Comparison of ENCODE assay signal across 10 cellular contexts in genomic region chr6:15439410-15440022, GRCh38.
DNase-seq lines count a peak whose midpoint lies in the region; ATAC-seq, FAIRE-seq and TF ChIP-seq lines count a peak whose summit lies in the region.
"Had no signal": no experiment of that assay in that cellular context is flagged by ENCODE, and none has a peak within 500 bp of the region (broad histone marks: within the 10 kb centered on the region; RNA-seq: fewer than 3 reads in every experiment).

No MANE protein-coding gene starts in this region.

- no peaks in the 10 kb centered on the region for H3K9me3 Mint-ChIP-seq in activated T-cell treated with anti-CD3 and anti-CD28 coated beads, Interleukin-2, amount 50 U/mL, for 72 hours

- peak overlapping the region; percentile 4; the same call in 1 of the 2 replicates for H3K4me2 ChIP-seq in K562 (ENCODE audit: insufficient read depth, low read length)

- WGBS in K562 (ENCODE audit: insufficient coverage, low coverage, missing lambda C conversion rate) = 33% methylated on average over 3 of the region's 3 CpGs
- 62 to 72% (median 63%) methylated on average over 3 of the region's 3 CpGs for WGBS in psoas muscle, 3 donors

- no peaks in the 10 kb centered on the region for H3K27me3 Mint-ChIP-seq in activated T-cell treated with anti-CD3 and anti-CD28 coated beads, Interleukin-2, amount 50 U/mL, for 72 hours (ENCODE audit: low read depth)

- H3K36me3 Mint-ChIP-seq in activated T-cell treated with anti-CD3 and anti-CD28 coated beads, Interleukin-2, amount 50 U/mL, for 72 hours (ENCODE audit: insufficient read depth in 2 of 2) = peaks cover 0 to 10% of the 10 kb centered on the region in 2 donors

- H3K4me1 ChIP-seq in K562 (replicated peaks in 1 of 2; ENCODE audit: control insufficient read depth in 2 of 2, insufficient read depth in 2 of 2, low read length in 2 of 2) (peaks cover 9 to 26% of the 10 kb centered on the region in 2 experiments), psoas muscle (peaks cover 67% of the 10 kb centered on the region)

- peaks cover 92% of the 10 kb centered on the region for H3K79me2 ChIP-seq in K562 (ENCODE audit: control insufficient read depth, insufficient read depth, low read length)

- ATAC-seq in activated T-cell treated with anti-CD3 and anti-CD28 coated beads, Interleukin-2, amount 50 U/mL, for 72 hours (replicated peaks in 1 of 2) = peak; percentile 38 to 44
- no peak for ATAC-seq in K562
- no peak for ATAC-seq in psoas muscle

- TF ChIP-seq POLR2A in K562 (conservative IDR thresholded peaks at IDR 0.05) = no peak

- H3K27me3 ChIP-seq in K562 (ENCODE audit: control insufficient read depth in 2 of 2, insufficient read depth in 2 of 2, low read length in 2 of 2) = no peaks in the 10 kb centered on the region
- H3K27me3 ChIP-seq in psoas muscle (ENCODE audit: insufficient read depth in 3 of 3, low read length in 2 of 3) = no peaks in the 10 kb centered on the region
- H3K27me3 ChIP-seq: BE2C had no signal

- H4K20me1 ChIP-seq in K562 (replicated peaks; ENCODE audit: control insufficient read depth, insufficient read depth, low read length) = peaks cover 46% of the 10 kb centered on the region

- H3K9ac ChIP-seq in K562 (ENCODE audit: insufficient read depth in 1 of 2, low read depth in 2 of 2, low read length in 2 of 2) = no peak overlapping the region

- no peak overlapping the region for H2AFZ ChIP-seq in K562 (ENCODE audit: low read depth, low read length)

- TF ChIP-seq RAD21 in K562 (CRISPR knock-in tag; conservative IDR thresholded peaks at IDR 0.05 in 1 of 2, IDR thresholded peaks at IDR 0.05 in 1 of 2) = no peak

- H3K9me3 ChIP-seq in K562 (replicated peaks; ENCODE audit: control insufficient read depth, insufficient read depth, low read depth, low read length) = no peaks in the 10 kb centered on the region
- H3K9me3 ChIP-seq in psoas muscle = peaks cover 11% of the 10 kb centered on the region
- H3K9me3 ChIP-seq: BE2C had no signal

- no peak for TF ChIP-seq EP300 in K562 (IDR thresholded peaks at IDR 0.05; ENCODE audit: low read length)

- H3K4me3 ChIP-seq in K562 (no peak overlapping the region), psoas muscle (no peak overlapping the region)

- no peak for DNase-seq in activated T-cell treated with anti-CD3 and anti-CD28 coated beads, Interleukin-2, amount 50 U/mL, for 72 hours
- no peak for DNase-seq in activated T-cell treated with anti-CD3 and anti-CD28 coated beads, Interleukin-2, amount 50 U/mL, for 48 hours
- DNase-seq in NCI-H82 (lab: John Stamatoyannopoulos, UW) (peak; percentile 89), K562 (ENCODE audit: extremely low read depth in 1 of 4, low spot score in 3 of 4) (no peak), psoas muscle (no peak), frontal cortex (ENCODE audit: low spot score in 2 of 2) (no peak), GM20000 (ENCODE audit: low spot score) (no peak), DMS153 (lab: John Stamatoyannopoulos, UW) (no peak)
- DNase-seq: BE2C had no signal

- intact Hi-C loops in K562 (cut with micrococcal nuclease) (loop anchor here (2.0 to 10.0 kb wide), 2 partner anchors 115 to 185 kb away; no protein-coding TSS in a partner anchor), psoas muscle (cut with DNase I) (loop anchor here (5.0 to 10.0 kb wide), 4 partner anchors 37 to 187 kb away; no protein-coding TSS in a partner anchor)

- CTCF ChIA-PET in K562 (lab: Yijun Ruan, JAX; ENCODE audit: low intra/inter-chr PET ratio) = no interaction called here

- no TSS peak for BruUV-seq in K562 (replicated peaks; lab: Mats Ljungman, UMichigan)

- H3K4me3 Mint-ChIP-seq in activated T-cell treated with anti-CD3 and anti-CD28 coated beads, Interleukin-2, amount 50 U/mL, for 72 hours = peak overlapping the region in 1 of 2 donors; percentile 46

- in situ Hi-C loops in K562 (cut with MboI) = no loop called here

- POLR2A ChIA-PET in K562 (lab: Yijun Ruan, JAX) = interaction anchor here (0.6 to 1.3 kb wide), 4 partner anchors 112 to 1413 kb away, joined by 3 to 4 read pairs (median 3); no protein-coding TSS in a partner anchor

- H3K27ac Mint-ChIP-seq in activated T-cell treated with anti-CD3 and anti-CD28 coated beads, Interleukin-2, amount 50 U/mL, for 72 hours = peak overlapping the region; percentile 58

- no peaks in the 10 kb centered on the region for H3K36me3 ChIP-seq in K562 (ENCODE audit: control insufficient read depth, insufficient read depth, low read length)
- H3K36me3 ChIP-seq in psoas muscle (ENCODE audit: insufficient read depth in 1 of 2, low read depth in 1 of 2) = no peaks in the 10 kb centered on the region
- H3K36me3 ChIP-seq: BE2C had no signal

- TF ChIP-seq CTCF in K562 (IDR thresholded peaks at IDR 0.05 in 2 of 3, conservative IDR thresholded peaks at IDR 0.05 in 1 of 3; ENCODE audit: insufficient read depth in 2 of 3, low read depth in 1 of 3, low read length in 3 of 3) = no peak
- no peak for TF ChIP-seq CTCF in psoas muscle (IDR thresholded peaks at IDR 0.05)
- no peak for TF ChIP-seq CTCF in GM20000 (IDR thresholded peaks at IDR 0.05; ENCODE audit: extremely low read depth, missing control alignments)

- FAIRE-seq in K562 (lab: Jason Lieb, UNC) (no peak), frontal cortex (lab: Jason Lieb, UNC) (no peak)
- FAIRE-seq: GM12892 had no signal

- peaks cover 81% of the 10 kb centered on the region for H3K4me1 Mint-ChIP-seq in activated T-cell treated with anti-CD3 and anti-CD28 coated beads, Interleukin-2, amount 50 U/mL, for 72 hours (ENCODE audit: low read depth)

- no peak overlapping the region for H3K27ac ChIP-seq in K562 (ENCODE audit: extremely low read depth, low read depth, low read length)
- peak overlapping the region; percentile 54 for H3K27ac ChIP-seq in psoas muscle

- no peaks in the 10 kb centered on the region for H3K9me1 ChIP-seq in K562 (ENCODE audit: control insufficient read depth, insufficient read depth, low read length)

TF ChIP-seq in K562, 482 proteins besides CTCF, POLR2A, EP300 and RAD21:
- TF ChIP-seq SMARCC2 (IDR thresholded peaks at IDR 0.05; ENCODE audit: low read depth) (no peak), FOSL1 (tag; conservative IDR thresholded peaks at IDR 0.05) (0 out of 2 replicates have a peak, but pooled peaks have one; percentile 12), ETV1 (tag; conservative IDR thresholded peaks at IDR 0.05; ENCODE audit: low read depth) (peak; percentile 12; the same call in 1 of the 2 replicates), HNRNPLL (IDR thresholded peaks at IDR 0.05; ENCODE audit: low read depth, low read length, poor library complexity, severe bottlenecking) (no peak), ETV5 (CRISPR knock-in tag; IDR thresholded peaks at IDR 0.05; ENCODE audit: low read depth) (no peak), ZNF707 (CRISPR knock-in tag; conservative IDR thresholded peaks at IDR 0.05) (no peak), EP400 (IDR thresholded peaks at IDR 0.05) (no peak), DACH1 (IDR thresholded peaks at IDR 0.05; ENCODE audit: partially characterized antibody) (peak; percentile 40), POLR3A (IDR thresholded peaks at IDR 0.05; ENCODE audit: borderline replicate concordance, extremely low read depth, insufficient read depth, insufficient read length) (no peak), THAP7 (CRISPR knock-in tag; IDR thresholded peaks at IDR 0.05) (peak; percentile 39; the same call in 1 of the 2 replicates), BRF1 (IDR thresholded peaks at IDR 0.05; ENCODE audit: borderline replicate concordance, extremely low read depth, insufficient read length) (no peak), ZFPM2 (CRISPR knock-in tag; IDR thresholded peaks at IDR 0.05) (no peak)
- TF ChIP-seq, protein P1, sequence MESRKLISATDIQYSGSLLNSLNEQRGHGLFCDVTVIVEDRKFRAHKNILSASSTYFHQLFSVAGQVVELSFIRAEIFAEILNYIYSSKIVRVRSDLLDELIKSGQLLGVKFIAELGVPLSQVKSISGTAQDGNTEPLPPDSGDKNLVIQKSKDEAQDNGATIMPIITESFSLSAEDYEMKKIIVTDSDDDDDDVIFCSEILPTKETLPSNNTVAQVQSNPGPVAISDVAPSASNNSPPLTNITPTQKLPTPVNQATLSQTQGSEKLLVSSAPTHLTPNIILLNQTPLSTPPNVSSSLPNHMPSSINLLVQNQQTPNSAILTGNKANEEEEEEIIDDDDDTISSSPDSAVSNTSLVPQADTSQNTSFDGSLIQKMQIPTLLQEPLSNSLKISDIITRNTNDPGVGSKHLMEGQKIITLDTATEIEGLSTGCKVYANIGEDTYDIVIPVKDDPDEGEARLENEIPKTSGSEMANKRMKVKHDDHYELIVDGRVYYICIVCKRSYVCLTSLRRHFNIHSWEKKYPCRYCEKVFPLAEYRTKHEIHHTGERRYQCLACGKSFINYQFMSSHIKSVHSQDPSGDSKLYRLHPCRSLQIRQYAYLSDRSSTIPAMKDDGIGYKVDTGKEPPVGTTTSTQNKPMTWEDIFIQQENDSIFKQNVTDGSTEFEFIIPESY (CRISPR knock-in tag; IDR thresholded peaks at IDR 0.05) = no peak
- TF ChIP-seq, protein P2, sequence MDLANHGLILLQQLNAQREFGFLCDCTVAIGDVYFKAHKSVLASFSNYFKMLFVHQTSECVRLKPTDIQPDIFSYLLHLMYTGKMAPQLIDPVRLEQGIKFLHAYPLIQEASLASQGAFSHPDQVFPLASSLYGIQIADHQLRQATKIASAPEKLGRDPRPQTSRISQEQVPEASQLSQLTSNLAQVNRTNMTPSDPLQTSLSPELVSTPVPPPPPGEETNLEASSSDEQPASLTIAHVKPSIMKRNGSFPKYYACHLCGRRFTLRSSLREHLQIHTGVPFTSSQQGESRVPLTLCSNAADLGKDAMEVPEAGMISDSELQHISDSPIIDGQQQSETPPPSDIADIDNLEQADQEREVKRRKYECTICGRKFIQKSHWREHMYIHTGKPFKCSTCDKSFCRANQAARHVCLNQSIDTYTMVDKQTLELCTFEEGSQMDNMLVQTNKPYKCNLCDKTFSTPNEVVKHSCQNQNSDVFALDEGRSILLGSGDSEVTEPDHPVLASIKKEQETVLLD (IDR thresholded peaks at IDR 0.05) = no peak
TF ChIP-seq in K562: peak in this region for 4.

Comparison
In these comparisons a context has a peak if more than half of its experiments do, and no peak if none do; other contexts are left out.
1. ATAC-seq: peak in activated T-cell treated with anti-CD3 and anti-CD28 coated beads, Interleukin-2, amount 50 U/mL, for 72 hours (2 of 2); none in K562 (single experiment) and psoas muscle (0 of 4).